1 cellular context compared by ENCODE assay signal in the genomic region with DNA sequence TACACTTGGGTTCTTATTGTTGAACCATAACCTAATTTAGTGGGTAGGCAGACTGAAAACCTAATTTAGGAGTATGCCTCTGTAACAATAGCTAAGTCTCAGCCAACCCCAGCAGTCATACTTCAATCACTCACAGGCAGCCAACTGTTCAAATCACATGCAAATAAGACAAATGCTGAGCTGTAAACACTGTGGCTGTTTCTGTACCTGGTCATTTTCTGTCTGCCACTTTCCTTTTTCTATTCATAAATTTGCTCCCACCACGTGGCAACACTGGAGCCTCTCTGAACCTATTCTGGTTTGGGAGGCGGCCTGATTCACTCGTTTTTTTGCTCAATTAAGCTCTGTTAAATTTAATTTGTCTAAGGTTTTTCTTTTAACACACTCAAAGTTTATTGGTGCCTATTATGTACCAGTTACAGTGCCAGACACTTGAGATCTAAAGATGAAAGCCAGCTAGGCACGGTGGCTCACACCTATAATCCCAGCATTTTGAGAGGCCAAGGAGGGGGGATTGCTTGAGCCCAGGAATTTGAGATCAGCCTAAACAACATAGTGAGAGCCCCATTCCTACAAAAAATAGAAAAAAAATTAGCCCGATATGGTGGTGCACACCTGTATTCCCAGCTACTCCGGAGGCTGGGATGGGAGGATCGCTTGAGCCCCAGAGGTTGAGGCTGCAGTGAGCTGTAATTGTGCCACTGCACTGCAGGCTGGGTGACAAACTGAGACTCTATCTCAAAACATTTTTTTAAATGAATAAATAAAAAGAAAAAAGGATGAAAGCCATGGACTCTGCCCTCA.
TF ChIP-seq lines count a peak whose summit lies in the region.

No MANE protein-coding gene starts in this region.

TF ChIP-seq in GM23338, 12 proteins besides CTCF, POLR2A, EP300 and RAD21 (continued from another document):
- TF ChIP-seq, protein P1, sequence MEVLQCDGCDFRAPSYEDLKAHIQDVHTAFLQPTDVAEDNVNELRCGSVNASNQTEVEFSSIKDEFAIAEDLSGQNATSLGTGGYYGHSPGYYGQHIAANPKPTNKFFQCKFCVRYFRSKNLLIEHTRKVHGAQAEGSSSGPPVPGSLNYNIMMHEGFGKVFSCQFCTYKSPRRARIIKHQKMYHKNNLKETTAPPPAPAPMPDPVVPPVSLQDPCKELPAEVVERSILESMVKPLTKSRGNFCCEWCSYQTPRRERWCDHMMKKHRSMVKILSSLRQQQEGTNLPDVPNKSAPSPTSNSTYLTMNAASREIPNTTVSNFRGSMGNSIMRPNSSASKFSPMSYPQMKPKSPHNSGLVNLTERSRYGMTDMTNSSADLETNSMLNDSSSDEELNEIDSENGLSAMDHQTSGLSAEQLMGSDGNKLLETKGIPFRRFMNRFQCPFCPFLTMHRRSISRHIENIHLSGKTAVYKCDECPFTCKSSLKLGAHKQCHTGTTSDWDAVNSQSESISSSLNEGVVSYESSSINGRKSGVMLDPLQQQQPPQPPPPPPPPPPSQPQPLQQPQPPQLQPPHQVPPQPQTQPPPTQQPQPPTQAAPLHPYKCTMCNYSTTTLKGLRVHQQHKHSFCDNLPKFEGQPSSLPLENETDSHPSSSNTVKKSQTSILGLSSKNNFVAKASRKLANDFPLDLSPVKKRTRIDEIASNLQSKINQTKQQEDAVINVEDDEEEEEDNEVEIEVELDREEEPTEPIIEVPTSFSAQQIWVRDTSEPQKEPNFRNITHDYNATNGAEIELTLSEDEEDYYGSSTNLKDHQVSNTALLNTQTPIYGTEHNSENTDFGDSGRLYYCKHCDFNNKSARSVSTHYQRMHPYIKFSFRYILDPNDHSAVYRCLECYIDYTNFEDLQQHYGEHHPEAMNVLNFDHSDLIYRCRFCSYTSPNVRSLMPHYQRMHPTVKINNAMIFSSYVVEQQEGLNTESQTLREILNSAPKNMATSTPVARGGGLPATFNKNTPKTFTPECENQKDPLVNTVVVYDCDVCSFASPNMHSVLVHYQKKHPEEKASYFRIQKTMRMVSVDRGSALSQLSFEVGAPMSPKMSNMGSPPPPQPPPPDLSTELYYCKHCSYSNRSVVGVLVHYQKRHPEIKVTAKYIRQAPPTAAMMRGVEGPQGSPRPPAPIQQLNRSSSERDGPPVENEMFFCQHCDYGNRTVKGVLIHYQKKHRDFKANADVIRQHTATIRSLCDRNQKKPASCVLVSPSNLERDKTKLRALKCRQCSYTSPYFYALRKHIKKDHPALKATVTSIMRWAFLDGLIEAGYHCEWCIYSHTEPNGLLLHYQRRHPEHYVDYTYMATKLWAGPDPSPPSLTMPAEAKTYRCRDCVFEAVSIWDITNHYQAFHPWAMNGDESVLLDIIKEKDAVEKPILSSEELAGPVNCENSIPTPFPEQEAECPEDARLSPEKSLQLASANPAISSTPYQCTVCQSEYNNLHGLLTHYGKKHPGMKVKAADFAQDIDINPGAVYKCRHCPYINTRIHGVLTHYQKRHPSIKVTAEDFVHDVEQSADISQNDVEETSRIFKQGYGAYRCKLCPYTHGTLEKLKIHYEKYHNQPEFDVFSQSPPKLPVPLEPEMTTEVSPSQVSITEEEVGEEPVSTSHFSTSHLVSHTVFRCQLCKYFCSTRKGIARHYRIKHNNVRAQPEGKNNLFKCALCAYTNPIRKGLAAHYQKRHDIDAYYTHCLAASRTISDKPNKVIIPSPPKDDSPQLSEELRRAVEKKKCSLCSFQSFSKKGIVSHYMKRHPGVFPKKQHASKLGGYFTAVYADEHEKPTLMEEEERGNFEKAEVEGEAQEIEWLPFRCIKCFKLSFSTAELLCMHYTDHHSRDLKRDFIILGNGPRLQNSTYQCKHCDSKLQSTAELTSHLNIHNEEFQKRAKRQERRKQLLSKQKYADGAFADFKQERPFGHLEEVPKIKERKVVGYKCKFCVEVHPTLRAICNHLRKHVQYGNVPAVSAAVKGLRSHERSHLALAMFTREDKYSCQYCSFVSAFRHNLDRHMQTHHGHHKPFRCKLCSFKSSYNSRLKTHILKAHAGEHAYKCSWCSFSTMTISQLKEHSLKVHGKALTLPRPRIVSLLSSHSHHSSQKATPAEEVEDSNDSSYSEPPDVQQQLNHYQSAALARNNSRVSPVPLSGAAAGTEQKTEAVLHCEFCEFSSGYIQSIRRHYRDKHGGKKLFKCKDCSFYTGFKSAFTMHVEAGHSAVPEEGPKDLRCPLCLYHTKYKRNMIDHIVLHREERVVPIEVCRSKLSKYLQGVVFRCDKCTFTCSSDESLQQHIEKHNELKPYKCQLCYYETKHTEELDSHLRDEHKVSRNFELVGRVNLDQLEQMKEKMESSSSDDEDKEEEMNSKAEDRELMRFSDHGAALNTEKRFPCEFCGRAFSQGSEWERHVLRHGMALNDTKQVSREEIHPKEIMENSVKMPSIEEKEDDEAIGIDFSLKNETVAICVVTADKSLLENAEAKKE (CRISPR knock-in tag; IDR thresholded peaks at IDR 0.05) = no peak
- no peak for TF ChIP-seq EZH2phosphoT487 (IDR thresholded peaks at IDR 0.05; ENCODE audit: unreplicated experiment)
